In genomic region chr17:18143044-18143936, GRCh38 we compare ENCODE assay signal across 1 cellular context.
TF ChIP-seq lines count a peak whose summit lies in the region.

No MANE protein-coding gene starts in this region.

TF ChIP-seq in IMR-90, 13 proteins besides CTCF, POLR2A, EP300 and RAD21 (continued from another document):
- TF ChIP-seq MAZ (IDR thresholded peaks at IDR 0.05; ENCODE audit: borderline replicate concordance, low read depth, low read length) (no peak), BHLHE40 (IDR thresholded peaks at IDR 0.05; ENCODE audit: low read depth, low read length) (no peak), MAFK (IDR thresholded peaks at IDR 0.05; ENCODE audit: low read depth, low read length) (no peak), USF2 (IDR thresholded peaks at IDR 0.05; ENCODE audit: low read depth, low read length) (no peak)
